Comparison of ENCODE assay signal across 17 cellular contexts in the genomic region with DNA sequence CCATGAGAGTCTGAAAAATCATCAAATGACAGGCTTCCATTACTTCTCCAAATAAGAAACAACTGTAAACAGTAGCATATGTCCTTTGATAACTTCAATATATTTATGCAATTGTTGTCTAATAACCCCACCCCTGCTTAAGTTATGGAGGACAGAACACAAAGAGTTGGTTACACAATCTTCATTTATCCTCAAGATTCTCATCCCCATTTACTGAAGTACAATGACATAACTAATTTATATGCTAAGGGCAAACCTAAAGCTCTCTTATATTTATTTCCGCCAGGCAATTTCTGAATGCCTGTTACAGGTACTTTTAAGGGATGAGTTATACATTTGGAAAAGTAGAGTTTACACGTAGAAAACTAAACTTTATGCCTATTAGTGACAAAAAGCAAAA.
"Had no signal": no experiment of that assay in that cellular context is flagged by ENCODE, and none has a peak within 500 bp of the region (broad histone marks: within the 10 kb centered on the region; RNA-seq: fewer than 3 reads in every experiment).

No MANE protein-coding gene starts in this region.

- H3K9me3 ChIP-seq: left lung, mucosa of descending colon, tibial artery, uterus had no signal

- H3K4me3 ChIP-seq: left lung, mucosa of descending colon, tibial artery, uterus had no signal

- H3K27me3 ChIP-seq: foreskin keratinocyte, left lung, tibial artery, uterus had no signal

- H3K27ac Mint-ChIP-seq: activated CD8-positive, alpha-beta memory T cell treated with anti-CD3 and anti-CD28 coated beads, Interleukin-2, amount 10 ng/mL, durations not matched to agents 7 days and 5 days; nephron had no signal

- DNase-seq: activated CD4-positive, alpha-beta T cell treated with anti-CD3 and anti-CD28 coated beads, Interleukin-2, amount 50 U/mL, for 48 hours; activated CD8-positive, alpha-beta memory T cell treated with anti-CD3 and anti-CD28 coated beads, Interleukin-2, amount 10 ng/mL, durations not matched to agents 7 days and 5 days; aorta; dermis blood vessel endothelial cell; effector memory CD8-positive, alpha-beta T cell; foreskin keratinocyte; glutamatergic neuron; hypothalamus; kidney; left lung; mucosa of descending colon; stimulated activated CD4-positive, alpha-beta T cell treated with anti-CD3 and anti-CD28 coated beads, Interleukin-1b, Interleukin-23, amount 100 ng/mL, for 48 hours; T-helper 1 cell; tibial artery; uterus had no signal

- H3K4me3 Mint-ChIP-seq: activated CD8-positive, alpha-beta memory T cell treated with anti-CD3 and anti-CD28 coated beads, Interleukin-2, amount 10 ng/mL, durations not matched to agents 7 days and 5 days; nephron had no signal

- H3K36me3 ChIP-seq: left lung, uterus had no signal

- ATAC-seq: activated CD8-positive, alpha-beta memory T cell treated with anti-CD3 and anti-CD28 coated beads, Interleukin-2, amount 10 ng/mL, durations not matched to agents 7 days and 5 days; effector memory CD8-positive, alpha-beta T cell; foreskin keratinocyte; left lung; mucosa of descending colon had no signal

- H3K27ac ChIP-seq: foreskin keratinocyte, left lung, tibial artery, uterus, VCaP had no signal

- H3K27me3 Mint-ChIP-seq: activated CD8-positive, alpha-beta memory T cell treated with anti-CD3 and anti-CD28 coated beads, Interleukin-2, amount 10 ng/mL, durations not matched to agents 7 days and 5 days; effector memory CD8-positive, alpha-beta T cell had no signal
